Comparison of ENCODE assay signal across 10 cellular contexts in genomic region chr5:94613583-94613982, GRCh38. TPM values are rescaled to one million over a fixed set of nuclear protein-coding genes. Genes with fewer than 3 reads are reported as not detected.
DNase-seq lines count a peak whose midpoint lies in the region; ATAC-seq, FAIRE-seq and TF ChIP-seq lines count a peak whose summit lies in the region.
"Had no signal": no experiment of that assay in that cellular context is flagged by ENCODE, and none has a peak within 500 bp of the region (broad histone marks: within the 10 kb centered on the region; RNA-seq: fewer than 3 reads in every experiment).

No MANE protein-coding gene starts in this region.

- DNase-seq in GM19239 (ENCODE audit: insufficient read length, low spot score) (no peak), PC-3 (peak; percentile 16), fibroblast of villous mesenchyme (ENCODE audit: low read depth) (peak; percentile 31)
- no peak for DNase-seq in activated T-helper 2 cell treated with anti-CD3 and anti-CD28 coated beads, Interferon-gamma antibody, Interleukin-2, Interleukin-4, amounts not matched to agents 10 μg/mL and 5 μg/mL and 100 μg/mL, durations not matched to agents 14 hours and 24 hours and 36 hours (ENCODE audit: low spot score)
- DNase-seq in effector CD8-positive, alpha-beta T cell (lab: John Stamatoyannopoulos, UW) = no peak
- no peak for DNase-seq in effector memory CD4-positive, alpha-beta T cell
- DNase-seq: PC-9 had no signal

- no peak overlapping the region for H3K4me3 Mint-ChIP-seq in activated T-helper 2 cell treated with anti-CD3 and anti-CD28 coated beads, Interferon-gamma antibody, Interleukin-2, Interleukin-4, amounts not matched to agents 10 μg/mL and 5 μg/mL and 100 μg/mL, durations not matched to agents 14 hours and 24 hours and 36 hours (ENCODE audit: low read depth)

- no peaks in the 10 kb centered on the region for H3K9me3 Mint-ChIP-seq in activated T-helper 2 cell treated with anti-CD3 and anti-CD28 coated beads, Interferon-gamma antibody, Interleukin-2, Interleukin-4, amounts not matched to agents 10 μg/mL and 5 μg/mL and 100 μg/mL, durations not matched to agents 14 hours and 24 hours and 36 hours

- TF ChIP-seq CTCF in C4-2B (conservative IDR thresholded peaks at IDR 0.05) (peak; percentile 41), PC-3 (conservative IDR thresholded peaks at IDR 0.05; ENCODE audit: low read depth, low read length) (peak; percentile 47), fibroblast of villous mesenchyme (IDR thresholded peaks at IDR 0.05; ENCODE audit: insufficient read depth, low read depth, low read length) (peak; percentile 36)

- H3K79me2 ChIP-seq in PC-3 (ENCODE audit: low read length) = peaks cover 6% of the 10 kb centered on the region; the same call in 1 of the 2 replicates

- H3K27ac ChIP-seq in C4-2B = no peak overlapping the region
- H3K27ac ChIP-seq in PC-3 (ENCODE audit: low read length) = no peak overlapping the region
- H3K27ac ChIP-seq in effector memory CD4-positive, alpha-beta T cell (ENCODE audit: insufficient read depth, low read length, poor library complexity, severe bottlenecking) = no peak overlapping the region
- H3K27ac ChIP-seq: gastroesophageal sphincter, PC-9 had no signal

- no peaks in the 10 kb centered on the region for H3K9me3 ChIP-seq in PC-3 (ENCODE audit: low read length)
- H3K9me3 ChIP-seq in effector memory CD4-positive, alpha-beta T cell (ENCODE audit: control insufficient read depth, low read length) = no peaks in the 10 kb centered on the region
- H3K9me3 ChIP-seq: gastroesophageal sphincter had no signal

- peaks cover 4% of the 10 kb centered on the region; the same call in 1 of the 2 replicates for H3K4me1 ChIP-seq in PC-3 (ENCODE audit: insufficient read depth, low read length)
- H3K4me1 ChIP-seq in effector memory CD4-positive, alpha-beta T cell (ENCODE audit: control insufficient read depth, insufficient read depth, low read length, poor library complexity, severe bottlenecking) = peaks cover 5% of the 10 kb centered on the region

- intact Hi-C loops in PC-3 (cut with micrococcal nuclease) = no loop called here
- intact Hi-C loops in activated T-helper 2 cell treated with anti-CD3 and anti-CD28 coated beads, Interferon-gamma antibody, Interleukin-2, Interleukin-4, amounts not matched to agents 10 μg/mL and 5 μg/mL and 100 μg/mL, durations not matched to agents 14 hours and 24 hours and 36 hours (cut with micrococcal nuclease) = loop anchor here (1.0 to 10.0 kb wide), 2 partner anchors 89 to 125 kb away; no protein-coding TSS in a partner anchor

- no peaks in the 10 kb centered on the region for H3K36me3 Mint-ChIP-seq in activated T-helper 2 cell treated with anti-CD3 and anti-CD28 coated beads, Interferon-gamma antibody, Interleukin-2, Interleukin-4, amounts not matched to agents 10 μg/mL and 5 μg/mL and 100 μg/mL, durations not matched to agents 14 hours and 24 hours and 36 hours (ENCODE audit: low read depth)

- H3K4me1 Mint-ChIP-seq in activated T-helper 2 cell treated with anti-CD3 and anti-CD28 coated beads, Interferon-gamma antibody, Interleukin-2, Interleukin-4, amounts not matched to agents 10 μg/mL and 5 μg/mL and 100 μg/mL, durations not matched to agents 14 hours and 24 hours and 36 hours (ENCODE audit: low read depth) = peaks cover 16% of the 10 kb centered on the region

- POLR2A ChIA-PET in PC-3 (lab: Charles Lee; ENCODE audit: unreplicated experiment) = no interaction called here

- no peak overlapping the region for H2AFZ ChIP-seq in PC-3 (ENCODE audit: low read length)
- H2AFZ ChIP-seq: PC-9 had no signal

- no peaks in the 10 kb centered on the region for H3F3A ChIP-seq in PC-3 (ENCODE audit: low read length, unreplicated experiment)

- H3K4me2 ChIP-seq in PC-3 (ENCODE audit: low read length) = no peak overlapping the region
- H3K4me2 ChIP-seq: PC-9 had no signal

- CTCF ChIA-PET in PC-3 (lab: Charles Lee) = no interaction called here

- peak; percentile 55 for FAIRE-seq in GM19239 (lab: Jason Lieb, UNC)

- ATAC-seq in PC-3 (no peak), GM18873 (IDR thresholded peaks at IDR 0.05; ENCODE audit: low FRiP score, unreplicated experiment) (no peak)
- ATAC-seq: gastroesophageal sphincter had no signal

- H3K27ac Mint-ChIP-seq in activated T-helper 2 cell treated with anti-CD3 and anti-CD28 coated beads, Interferon-gamma antibody, Interleukin-2, Interleukin-4, amounts not matched to agents 10 μg/mL and 5 μg/mL and 100 μg/mL, durations not matched to agents 14 hours and 24 hours and 36 hours = no peak overlapping the region

- H4K20me1 ChIP-seq in PC-3 (ENCODE audit: low read length) = no peaks in the 10 kb centered on the region

- no peaks in the 10 kb centered on the region for H3K27me3 ChIP-seq in PC-3 (ENCODE audit: low read length)
- no peaks in the 10 kb centered on the region for H3K27me3 ChIP-seq in effector memory CD4-positive, alpha-beta T cell (replicated peaks; ENCODE audit: control insufficient read depth, insufficient read depth, low read length, poor library complexity, severe bottlenecking)
- H3K27me3 ChIP-seq: gastroesophageal sphincter had no signal

- H3K36me3 ChIP-seq in PC-3 (ENCODE audit: low read depth, low read length) = no peaks in the 10 kb centered on the region
- H3K36me3 ChIP-seq in effector memory CD4-positive, alpha-beta T cell (ENCODE audit: control insufficient read depth, insufficient read depth, low read length) = no peaks in the 10 kb centered on the region
- H3K36me3 ChIP-seq: gastroesophageal sphincter had no signal

- no peak overlapping the region for H3K9ac ChIP-seq in PC-3 (ENCODE audit: low read length)

- no peak overlapping the region for H3K4me3 ChIP-seq in PC-3 (ENCODE audit: low read length)
- H3K4me3 ChIP-seq in fibroblast of villous mesenchyme (ENCODE audit: low read depth, low read length) = no peak overlapping the region
- no peak overlapping the region for H3K4me3 ChIP-seq in effector memory CD4-positive, alpha-beta T cell (ENCODE audit: insufficient read depth, low read depth, low read length, poor library complexity, severe bottlenecking)
- H3K4me3 ChIP-seq: gastroesophageal sphincter, PC-9 had no signal

- no TSS peak for BruUV-seq in PC-3 (replicated peaks; lab: Mats Ljungman, UMichigan)

- H3K27me3 Mint-ChIP-seq in activated T-helper 2 cell treated with anti-CD3 and anti-CD28 coated beads, Interferon-gamma antibody, Interleukin-2, Interleukin-4, amounts not matched to agents 10 μg/mL and 5 μg/mL and 100 μg/mL, durations not matched to agents 14 hours and 24 hours and 36 hours (ENCODE audit: low read depth) = no peaks in the 10 kb centered on the region

- H3K9me2 ChIP-seq in PC-3 (replicated peaks; ENCODE audit: low read length) = no peaks in the 10 kb centered on the region

RNA-seq across cellular contexts. Expression of gene KIAA0825, which starts 4.8 kb away (rescaled TPM):
- 0.07 and 0.23 TPM in 2 replicates for total RNA-seq in PC-3 (2014; rRNA removed)
- 4.8 and 9.5 TPM in 2 replicates for total RNA-seq in fibroblast of villous mesenchyme
- 0.32 and 0.62 TPM in 2 replicates for total RNA-seq in activated T-helper 2 cell treated with anti-CD3 and anti-CD28 coated beads, Interferon-gamma antibody, Interleukin-2, Interleukin-4, amounts not matched to agents 10 μg/mL and 5 μg/mL and 100 μg/mL, durations not matched to agents 14 hours and 24 hours and 36 hours

RNA-seq across cellular contexts. Expression of gene SLF1, which starts 4.9 kb away (rescaled TPM):
- total RNA-seq in PC-3 (2014; rRNA removed) (23.6 and 27.8 TPM in 2 replicates), fibroblast of villous mesenchyme (8.1 and 16.0 TPM in 2 replicates)
- total RNA-seq in activated T-helper 2 cell treated with anti-CD3 and anti-CD28 coated beads, Interferon-gamma antibody, Interleukin-2, Interleukin-4, amounts not matched to agents 10 μg/mL and 5 μg/mL and 100 μg/mL, durations not matched to agents 14 hours and 24 hours and 36 hours = 12.7 and 13.7 TPM in 2 replicates

Comparison
In these comparisons a context has a peak if more than half of its experiments do, and no peak if none do; other contexts are left out.
1. DNase-seq: peak in PC-3 (single experiment) and fibroblast of villous mesenchyme (single experiment); none in GM19239 (single experiment), activated T-helper 2 cell treated with anti-CD3 and anti-CD28 coated beads, Interferon-gamma antibody, Interleukin-2, Interleukin-4, amounts not matched to agents 10 μg/mL and 5 μg/mL and 100 μg/mL, durations not matched to agents 14 hours and 24 hours and 36 hours (single experiment), effector CD8-positive, alpha-beta T cell (single experiment) and effector memory CD4-positive, alpha-beta T cell (0 of 3).
2. Peak in every context shown above with its lines, with median percentiles within 50 percentile points of each other: CTCF ChIP-seq.